In the genomic region with DNA sequence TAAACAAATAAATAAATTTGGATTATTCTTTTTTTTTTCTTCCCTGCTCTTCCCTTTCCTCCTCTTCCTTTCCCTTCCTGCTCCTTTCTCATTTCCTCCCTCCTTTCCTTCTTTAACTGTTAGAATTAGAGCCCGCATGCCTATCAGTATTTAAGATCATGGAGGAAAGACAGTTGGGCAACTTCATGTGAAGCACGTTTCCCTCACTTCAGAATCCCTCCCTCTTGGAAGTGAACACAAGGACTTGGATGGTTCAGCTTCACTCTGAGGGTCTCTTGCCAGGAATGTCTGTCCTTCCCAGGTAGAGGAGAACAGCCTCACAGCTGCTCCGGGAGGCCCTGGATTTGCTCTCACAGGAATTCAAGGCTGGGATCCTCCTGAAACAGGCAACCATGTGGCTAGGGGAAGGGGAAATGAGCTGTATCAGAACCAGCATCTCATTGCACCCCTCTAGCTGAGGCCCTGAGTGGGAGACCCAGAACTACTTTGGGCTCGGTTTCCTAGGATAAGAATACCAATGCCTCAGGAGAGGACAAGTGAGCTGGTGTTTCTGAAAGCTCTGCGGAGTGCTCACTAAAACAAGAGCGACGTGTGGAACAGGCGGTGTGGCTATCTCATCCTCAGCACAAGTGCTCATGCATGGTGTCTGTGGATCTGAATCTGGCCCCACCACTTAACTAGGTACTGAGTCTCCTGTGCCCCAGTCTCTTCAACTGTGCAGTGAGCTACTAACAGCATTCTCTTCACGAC, we compare ENCODE assay signal across 1 cellular context.
TF ChIP-seq lines count a peak whose summit lies in the region.

No MANE protein-coding gene starts in this region.

TF ChIP-seq in H1, 55 proteins besides CTCF, POLR2A, EP300 and RAD21:
- TF ChIP-seq, protein P1, sequence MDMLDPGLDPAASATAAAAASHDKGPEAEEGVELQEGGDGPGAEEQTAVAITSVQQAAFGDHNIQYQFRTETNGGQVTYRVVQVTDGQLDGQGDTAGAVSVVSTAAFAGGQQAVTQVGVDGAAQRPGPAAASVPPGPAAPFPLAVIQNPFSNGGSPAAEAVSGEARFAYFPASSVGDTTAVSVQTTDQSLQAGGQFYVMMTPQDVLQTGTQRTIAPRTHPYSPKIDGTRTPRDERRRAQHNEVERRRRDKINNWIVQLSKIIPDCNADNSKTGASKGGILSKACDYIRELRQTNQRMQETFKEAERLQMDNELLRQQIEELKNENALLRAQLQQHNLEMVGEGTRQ (IDR thresholded peaks at IDR 0.05; ENCODE audit: low read length), result no peak
- no peak for TF ChIP-seq BRCA1 (IDR thresholded peaks at IDR 0.05; ENCODE audit: low read depth, low read length)
- TF ChIP-seq, protein P2, sequence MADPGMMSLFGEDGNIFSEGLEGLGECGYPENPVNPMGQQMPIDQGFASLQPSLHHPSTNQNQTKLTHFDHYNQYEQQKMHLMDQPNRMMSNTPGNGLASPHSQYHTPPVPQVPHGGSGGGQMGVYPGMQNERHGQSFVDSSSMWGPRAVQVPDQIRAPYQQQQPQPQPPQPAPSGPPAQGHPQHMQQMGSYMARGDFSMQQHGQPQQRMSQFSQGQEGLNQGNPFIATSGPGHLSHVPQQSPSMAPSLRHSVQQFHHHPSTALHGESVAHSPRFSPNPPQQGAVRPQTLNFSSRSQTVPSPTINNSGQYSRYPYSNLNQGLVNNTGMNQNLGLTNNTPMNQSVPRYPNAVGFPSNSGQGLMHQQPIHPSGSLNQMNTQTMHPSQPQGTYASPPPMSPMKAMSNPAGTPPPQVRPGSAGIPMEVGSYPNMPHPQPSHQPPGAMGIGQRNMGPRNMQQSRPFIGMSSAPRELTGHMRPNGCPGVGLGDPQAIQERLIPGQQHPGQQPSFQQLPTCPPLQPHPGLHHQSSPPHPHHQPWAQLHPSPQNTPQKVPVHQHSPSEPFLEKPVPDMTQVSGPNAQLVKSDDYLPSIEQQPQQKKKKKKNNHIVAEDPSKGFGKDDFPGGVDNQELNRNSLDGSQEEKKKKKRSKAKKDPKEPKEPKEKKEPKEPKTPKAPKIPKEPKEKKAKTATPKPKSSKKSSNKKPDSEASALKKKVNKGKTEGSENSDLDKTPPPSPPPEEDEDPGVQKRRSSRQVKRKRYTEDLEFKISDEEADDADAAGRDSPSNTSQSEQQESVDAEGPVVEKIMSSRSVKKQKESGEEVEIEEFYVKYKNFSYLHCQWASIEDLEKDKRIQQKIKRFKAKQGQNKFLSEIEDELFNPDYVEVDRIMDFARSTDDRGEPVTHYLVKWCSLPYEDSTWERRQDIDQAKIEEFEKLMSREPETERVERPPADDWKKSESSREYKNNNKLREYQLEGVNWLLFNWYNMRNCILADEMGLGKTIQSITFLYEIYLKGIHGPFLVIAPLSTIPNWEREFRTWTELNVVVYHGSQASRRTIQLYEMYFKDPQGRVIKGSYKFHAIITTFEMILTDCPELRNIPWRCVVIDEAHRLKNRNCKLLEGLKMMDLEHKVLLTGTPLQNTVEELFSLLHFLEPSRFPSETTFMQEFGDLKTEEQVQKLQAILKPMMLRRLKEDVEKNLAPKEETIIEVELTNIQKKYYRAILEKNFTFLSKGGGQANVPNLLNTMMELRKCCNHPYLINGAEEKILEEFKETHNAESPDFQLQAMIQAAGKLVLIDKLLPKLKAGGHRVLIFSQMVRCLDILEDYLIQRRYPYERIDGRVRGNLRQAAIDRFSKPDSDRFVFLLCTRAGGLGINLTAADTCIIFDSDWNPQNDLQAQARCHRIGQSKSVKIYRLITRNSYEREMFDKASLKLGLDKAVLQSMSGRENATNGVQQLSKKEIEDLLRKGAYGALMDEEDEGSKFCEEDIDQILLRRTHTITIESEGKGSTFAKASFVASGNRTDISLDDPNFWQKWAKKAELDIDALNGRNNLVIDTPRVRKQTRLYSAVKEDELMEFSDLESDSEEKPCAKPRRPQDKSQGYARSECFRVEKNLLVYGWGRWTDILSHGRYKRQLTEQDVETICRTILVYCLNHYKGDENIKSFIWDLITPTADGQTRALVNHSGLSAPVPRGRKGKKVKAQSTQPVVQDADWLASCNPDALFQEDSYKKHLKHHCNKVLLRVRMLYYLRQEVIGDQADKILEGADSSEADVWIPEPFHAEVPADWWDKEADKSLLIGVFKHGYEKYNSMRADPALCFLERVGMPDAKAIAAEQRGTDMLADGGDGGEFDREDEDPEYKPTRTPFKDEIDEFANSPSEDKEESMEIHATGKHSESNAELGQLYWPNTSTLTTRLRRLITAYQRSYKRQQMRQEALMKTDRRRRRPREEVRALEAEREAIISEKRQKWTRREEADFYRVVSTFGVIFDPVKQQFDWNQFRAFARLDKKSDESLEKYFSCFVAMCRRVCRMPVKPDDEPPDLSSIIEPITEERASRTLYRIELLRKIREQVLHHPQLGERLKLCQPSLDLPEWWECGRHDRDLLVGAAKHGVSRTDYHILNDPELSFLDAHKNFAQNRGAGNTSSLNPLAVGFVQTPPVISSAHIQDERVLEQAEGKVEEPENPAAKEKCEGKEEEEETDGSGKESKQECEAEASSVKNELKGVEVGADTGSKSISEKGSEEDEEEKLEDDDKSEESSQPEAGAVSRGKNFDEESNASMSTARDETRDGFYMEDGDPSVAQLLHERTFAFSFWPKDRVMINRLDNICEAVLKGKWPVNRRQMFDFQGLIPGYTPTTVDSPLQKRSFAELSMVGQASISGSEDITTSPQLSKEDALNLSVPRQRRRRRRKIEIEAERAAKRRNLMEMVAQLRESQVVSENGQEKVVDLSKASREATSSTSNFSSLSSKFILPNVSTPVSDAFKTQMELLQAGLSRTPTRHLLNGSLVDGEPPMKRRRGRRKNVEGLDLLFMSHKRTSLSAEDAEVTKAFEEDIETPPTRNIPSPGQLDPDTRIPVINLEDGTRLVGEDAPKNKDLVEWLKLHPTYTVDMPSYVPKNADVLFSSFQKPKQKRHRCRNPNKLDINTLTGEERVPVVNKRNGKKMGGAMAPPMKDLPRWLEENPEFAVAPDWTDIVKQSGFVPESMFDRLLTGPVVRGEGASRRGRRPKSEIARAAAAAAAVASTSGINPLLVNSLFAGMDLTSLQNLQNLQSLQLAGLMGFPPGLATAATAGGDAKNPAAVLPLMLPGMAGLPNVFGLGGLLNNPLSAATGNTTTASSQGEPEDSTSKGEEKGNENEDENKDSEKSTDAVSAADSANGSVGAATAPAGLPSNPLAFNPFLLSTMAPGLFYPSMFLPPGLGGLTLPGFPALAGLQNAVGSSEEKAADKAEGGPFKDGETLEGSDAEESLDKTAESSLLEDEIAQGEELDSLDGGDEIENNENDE (IDR thresholded peaks at IDR 0.05; ENCODE audit: insufficient replicate concordance, low read length), result no peak
- TF ChIP-seq SP2 (IDR thresholded peaks at IDR 0.05; ENCODE audit: low read length), result no peak
- TF ChIP-seq KDM5A (IDR thresholded peaks at IDR 0.05; ENCODE audit: low read length), result no peak
- TF ChIP-seq KDM4A (IDR thresholded peaks at IDR 0.05; ENCODE audit: low read depth, low read length, severe bottlenecking), result no peak
- TF ChIP-seq NRF1 (IDR thresholded peaks at IDR 0.05; ENCODE audit: low read depth, low read length), result no peak
- no peak for TF ChIP-seq SP1 (IDR thresholded peaks at IDR 0.05; ENCODE audit: low read depth, low read length)
- TF ChIP-seq, protein P3, sequence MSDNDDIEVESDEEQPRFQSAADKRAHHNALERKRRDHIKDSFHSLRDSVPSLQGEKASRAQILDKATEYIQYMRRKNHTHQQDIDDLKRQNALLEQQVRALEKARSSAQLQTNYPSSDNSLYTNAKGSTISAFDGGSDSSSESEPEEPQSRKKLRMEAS (IDR thresholded peaks at IDR 0.05), result no peak
- no peak for TF ChIP-seq TEAD4 (IDR thresholded peaks at IDR 0.05; ENCODE audit: low read depth, low read length)
- no peak for TF ChIP-seq CHD2 (IDR thresholded peaks at IDR 0.05; ENCODE audit: low read length)
- TF ChIP-seq CBX8 (IDR thresholded peaks at IDR 0.05; ENCODE audit: borderline replicate concordance, low read depth, low read length), result no peak
- TF ChIP-seq EGR1 (IDR thresholded peaks at IDR 0.05; ENCODE audit: borderline replicate concordance, low read depth, low read length), result no peak
- no peak for TF ChIP-seq SP4 (IDR thresholded peaks at IDR 0.05; ENCODE audit: low read length)
- TF ChIP-seq ASH2L (IDR thresholded peaks at IDR 0.05; ENCODE audit: low read length), result no peak
- TF ChIP-seq PHF8 (conservative IDR thresholded peaks at IDR 0.05; ENCODE audit: low read depth, low read length), result no peak
- no peak for TF ChIP-seq TBP (IDR thresholded peaks at IDR 0.05; ENCODE audit: low read depth, low read length)
- TF ChIP-seq, protein P4, sequence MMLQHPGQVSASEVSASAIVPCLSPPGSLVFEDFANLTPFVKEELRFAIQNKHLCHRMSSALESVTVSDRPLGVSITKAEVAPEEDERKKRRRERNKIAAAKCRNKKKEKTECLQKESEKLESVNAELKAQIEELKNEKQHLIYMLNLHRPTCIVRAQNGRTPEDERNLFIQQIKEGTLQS (IDR thresholded peaks at IDR 0.05; ENCODE audit: insufficient read depth, low read depth, low read length), result no peak
